8 cellular contexts compared by ENCODE assay signal in genomic region chr4:4574792-4575191, GRCh38.
DNase-seq lines count a peak whose midpoint lies in the region; ATAC-seq and TF ChIP-seq lines count a peak whose summit lies in the region.

No MANE protein-coding gene starts in this region.

- H3K4me3 ChIP-seq in LNCaP clone FGC (ENCODE audit: low read depth, low read length) = peak overlapping the region; percentile 43

- DNase-seq in LNCaP clone FGC (ENCODE audit: low read depth) (no peak), astrocyte of the hippocampus (ENCODE audit: low read depth, low spot score) (peak; percentile 85), hepatic stellate cell (ENCODE audit: low spot score) (peak; percentile 41), putamen (ENCODE audit: low spot score) (peak; percentile 34), T1000 (lab: John Stamatoyannopoulos, UW) (no peak)

- no peak for ATAC-seq in HG03159 (IDR thresholded peaks at IDR 0.05; ENCODE audit: unreplicated experiment)
- no peak for ATAC-seq in HG02642 (IDR thresholded peaks at IDR 0.05; ENCODE audit: poor library complexity, unreplicated experiment)

- H3K27ac ChIP-seq in C4-2B = peak overlapping the region; percentile 67

- TF ChIP-seq CTCF in C4-2B (conservative IDR thresholded peaks at IDR 0.05) = no peak
- no peak for TF ChIP-seq CTCF in LNCaP clone FGC (IDR thresholded peaks at IDR 0.05; ENCODE audit: control insufficient read depth, extremely low read depth, insufficient read depth)

Comparison
In these comparisons a context has a peak if more than half of its experiments do, and no peak if none do; other contexts are left out.
1. DNase-seq: peak in astrocyte of the hippocampus (single experiment), hepatic stellate cell (single experiment) and putamen (single experiment); none in LNCaP clone FGC (single experiment) and T1000 (single experiment).